In the genomic region with DNA sequence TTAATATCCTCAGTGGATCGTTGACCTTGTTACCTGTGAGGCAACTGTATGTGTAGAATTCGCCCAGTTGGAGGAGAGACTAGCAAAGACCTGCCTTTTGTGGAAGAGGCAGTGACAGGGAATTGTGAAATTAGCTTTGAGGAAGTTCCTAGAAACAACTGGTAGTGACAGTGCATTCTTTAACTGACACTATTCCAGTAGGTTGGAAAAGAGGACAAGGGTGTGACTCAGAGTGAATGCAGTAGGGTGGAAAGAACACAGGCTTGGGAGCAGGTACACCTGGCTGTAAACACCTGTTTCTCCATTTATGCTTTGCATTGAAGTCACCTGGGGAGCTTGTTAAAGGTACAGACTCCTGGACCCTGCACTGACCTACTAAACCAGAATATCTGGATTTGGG, we compare ENCODE assay signal across 1 cellular context.
TF ChIP-seq lines count a peak whose summit lies in the region.

No MANE protein-coding gene starts in this region.

TF ChIP-seq in HEK293, 187 proteins besides CTCF, POLR2A, EP300 and RAD21 (continued from another document):
- TF ChIP-seq ZSCAN5A (tag by site-specific recombination; IDR thresholded peaks at IDR 0.05) (no peak), ZNF16 (tag by site-specific recombination; IDR thresholded peaks at IDR 0.05; ENCODE audit: low read depth) (no peak), ZNF837 (tag by site-specific recombination; IDR thresholded peaks at IDR 0.05) (no peak), ZEB2 (tag by site-specific recombination; IDR thresholded peaks at IDR 0.05) (peak; percentile 41; the same call in 1 of the 2 replicates), ZBTB20 (tag by site-specific recombination; IDR thresholded peaks at IDR 0.05) (no peak), ZNF585B (tag by site-specific recombination; IDR thresholded peaks at IDR 0.05) (no peak), ZNF707 (tag by site-specific recombination; IDR thresholded peaks at IDR 0.05) (no peak), ZNF211 (tag by site-specific recombination; IDR thresholded peaks at IDR 0.05; ENCODE audit: low read depth) (no peak), WT1 (tag by site-specific recombination; IDR thresholded peaks at IDR 0.05) (no peak), HOXA7 (CRISPR knock-in tag; IDR thresholded peaks at IDR 0.05; ENCODE audit: borderline replicate concordance) (no peak), PRDM1 (tag by site-specific recombination; IDR thresholded peaks at IDR 0.05) (0 out of 2 replicates have a peak, but pooled peaks have one; percentile 39), ZBTB21 (tag by site-specific recombination; IDR thresholded peaks at IDR 0.05) (no peak), ZNF501 (tag by site-specific recombination; IDR thresholded peaks at IDR 0.05) (no peak), GLIS1 (tag by site-specific recombination; IDR thresholded peaks at IDR 0.05) (no peak), ZNF248 (tag by site-specific recombination; IDR thresholded peaks at IDR 0.05) (no peak)
